In the genomic region with DNA sequence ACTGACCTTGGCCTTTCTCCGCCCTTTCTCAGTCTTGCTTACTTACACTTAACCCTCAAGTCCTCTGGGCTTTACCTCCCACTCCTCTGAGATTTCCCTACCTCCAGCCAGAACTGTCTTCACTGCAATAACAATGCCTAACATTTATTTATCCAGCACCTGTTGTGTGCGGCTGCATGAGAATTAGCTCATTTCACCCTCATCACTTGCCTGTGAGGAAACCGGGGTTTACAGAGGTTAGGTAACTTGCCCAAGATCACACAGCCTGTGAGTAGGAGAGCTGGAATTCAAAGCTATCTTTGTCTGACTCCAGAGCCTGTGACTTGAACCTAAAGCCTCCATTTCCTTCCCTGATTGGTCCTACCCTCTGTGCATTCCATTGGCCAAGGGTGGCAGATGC, we compare ENCODE assay signal across 15 cellular contexts. TPM values are rescaled to one million over a fixed set of nuclear protein-coding genes. Genes with fewer than 3 reads are reported as not detected.
A peak's percentile ranks its signal among the peaks of the same experiment; 100 is the strongest.
DNase-seq lines count a peak whose midpoint lies in the region; ATAC-seq, FAIRE-seq and TF ChIP-seq lines count a peak whose summit lies in the region.
"Had no signal": no experiment of that assay in that cellular context is flagged by ENCODE, and none has a peak within 500 bp of the region (broad histone marks: within the 10 kb centered on the region; RNA-seq: fewer than 3 reads in every experiment).

No MANE protein-coding gene starts in this region.

- H3K9me2 ChIP-seq in GM23338 (ENCODE audit: insufficient read depth): no peaks in the 10 kb centered on the region

- H3K4me1 Mint-ChIP-seq in CD4-positive, alpha-beta T cell (ENCODE audit: low read depth): peaks cover 56% of the 10 kb centered on the region
- H3K4me1 Mint-ChIP-seq in GM23338: peaks cover 19% of the 10 kb centered on the region
- peaks cover 49% of the 10 kb centered on the region for H3K4me1 Mint-ChIP-seq in brain
- H3K4me1 Mint-ChIP-seq in nephron progenitor cell: peaks cover 49% of the 10 kb centered on the region

- peaks cover 33% of the 10 kb centered on the region for H3F3A ChIP-seq in GM23338 (replicated peaks; ENCODE audit: low read depth)

- H3K79me2 ChIP-seq in GM23338 (replicated peaks; ENCODE audit: insufficient read depth): peaks cover 63% of the 10 kb centered on the region

- H3K27ac ChIP-seq in CD4-positive, alpha-beta T cell (ENCODE audit: low read depth, low read length): no peak overlapping the region
- H3K27ac ChIP-seq in GM23338 (ENCODE audit: low read depth): peak overlapping the region; percentile 17; the same call in 1 of the 2 replicates
- H3K27ac ChIP-seq: prostate gland had no signal

- H3K4me2 ChIP-seq in GM23338: no peak overlapping the region

- no peak overlapping the region for H3K27ac Mint-ChIP-seq in CD4-positive, alpha-beta T cell
- H3K27ac Mint-ChIP-seq in GM23338 (no peak overlapping the region), brain (peak overlapping the region; percentile 10 to 82 (median 26)), nephron progenitor cell (peak overlapping the region; percentile 98)

- intact Hi-C loops in CD4-positive, alpha-beta T cell (cut with DNase I, micrococcal nuclease): no loop called here

- FAIRE-seq in frontal cortex (lab: Jason Lieb, UNC): no peak

- H3K4me1 ChIP-seq in GM23338 (ENCODE audit: insufficient read depth): peaks cover 17% of the 10 kb centered on the region

- peaks cover 32% of the 10 kb centered on the region for H4K20me1 ChIP-seq in GM23338 (replicated peaks; ENCODE audit: insufficient read depth)

- H3K36me3 ChIP-seq in GM23338 (ENCODE audit: insufficient read depth): peaks cover 36% of the 10 kb centered on the region
- H3K36me3 ChIP-seq: prostate gland had no signal

- H3K27me3 Mint-ChIP-seq in CD4-positive, alpha-beta T cell: no peaks in the 10 kb centered on the region
- H3K27me3 Mint-ChIP-seq in GM23338 (ENCODE audit: insufficient read depth, low read depth, poor library complexity) (peaks cover 6% of the 10 kb centered on the region), brain (peaks cover 4% of the 10 kb centered on the region), nephron progenitor cell (ENCODE audit: low read depth, poor library complexity) (peaks cover 2% of the 10 kb centered on the region)

- H3K36me3 Mint-ChIP-seq in CD4-positive, alpha-beta T cell (ENCODE audit: low read depth): peaks cover 47% of the 10 kb centered on the region
- H3K36me3 Mint-ChIP-seq in GM23338 (ENCODE audit: low read depth): peaks cover 23% of the 10 kb centered on the region
- H3K36me3 Mint-ChIP-seq in brain: peaks cover 13% of the 10 kb centered on the region
- H3K36me3 Mint-ChIP-seq in nephron progenitor cell (ENCODE audit: low read depth): peaks cover 11% of the 10 kb centered on the region

- H3K9me3 ChIP-seq in CD4-positive, alpha-beta T cell (ENCODE audit: control insufficient read depth, low read length): no peaks in the 10 kb centered on the region
- H3K9me3 ChIP-seq: prostate gland had no signal

- no peak for ATAC-seq in CD4-positive, alpha-beta T cell (ENCODE audit: poor library complexity)
- no peak for ATAC-seq in GM23338
- ATAC-seq in GM18517 (IDR thresholded peaks at IDR 0.05; ENCODE audit: unreplicated experiment): no peak

- no peak overlapping the region for H3K4me3 ChIP-seq in GM23338
- H3K4me3 ChIP-seq: prostate gland had no signal

- no peak for TF ChIP-seq CTCF in CD4-positive, alpha-beta T cell (IDR thresholded peaks at IDR 0.05)
- no peak for TF ChIP-seq CTCF in GM23338 (conservative IDR thresholded peaks at IDR 0.05; ENCODE audit: low read depth in 2 of 2)
- no peak for TF ChIP-seq CTCF in brain (conservative IDR thresholded peaks at IDR 0.05)
- TF ChIP-seq CTCF in nephron progenitor cell (IDR thresholded peaks at IDR 0.05): no peak

- H3K27me3 ChIP-seq in CD4-positive, alpha-beta T cell (ENCODE audit: control insufficient read depth, insufficient read depth, low read length): no peaks in the 10 kb centered on the region
- no peaks in the 10 kb centered on the region for H3K27me3 ChIP-seq in GM23338 (ENCODE audit: insufficient read depth)

- H3K9me3 Mint-ChIP-seq in CD4-positive, alpha-beta T cell: no peaks in the 10 kb centered on the region
- H3K9me3 Mint-ChIP-seq in GM23338 (no peaks in the 10 kb centered on the region), brain (no peaks in the 10 kb centered on the region), nephron progenitor cell (no peaks in the 10 kb centered on the region)
- H3K9me3 Mint-ChIP-seq: CD14-positive monocyte had no signal

- DNase-seq in CD4-positive, alpha-beta T cell: no peak
- DNase-seq in GM23338 (ENCODE audit: low spot score) (no peak), nephron progenitor cell (no peak), frontal cortex (ENCODE audit: low spot score in 2 of 2) (no peak), NCI-H345 treated with DMSO at 0.1 percent for 48 hours (lab: John Stamatoyannopoulos, UW; ENCODE audit: unreplicated experiment) (no peak)
- no peak for DNase-seq in activated CD4-positive, CD25-positive, alpha-beta regulatory T cell (lab: John Stamatoyannopoulos, UW)
- DNase-seq: activated effector memory CD4-positive, alpha-beta T cell treated with Interleukin-2 at 50 U/mL for 16 hours; H7; MM.1S; NK-92 treated with Interleukin-12 subunit alpha and Interleukin-12 subunit beta, amount 100 ng/mL, for 24 hours; SHP77 treated with DMSO at 0.1 percent for 48 hours had no signal

- peak overlapping the region; percentile 92 for H3K4me3 Mint-ChIP-seq in CD4-positive, alpha-beta T cell
- no peak overlapping the region for H3K4me3 Mint-ChIP-seq in GM23338
- H3K4me3 Mint-ChIP-seq in brain: peak overlapping the region; percentile 14 to 89 (median 76)
- H3K4me3 Mint-ChIP-seq in nephron progenitor cell: peak overlapping the region; percentile 44
- H3K4me3 Mint-ChIP-seq: CD14-positive monocyte had no signal

- POLR2A ChIA-PET in CD4-positive, alpha-beta T cell (lab: Charles Lee): no interaction called here

- H2AFZ ChIP-seq in GM23338: no peak overlapping the region

- CTCF ChIA-PET in CD4-positive, alpha-beta T cell (lab: Charles Lee): interaction anchor here (1.8 kb wide), 1 partner anchor 146 kb away, joined by 3 read pairs; no protein-coding TSS in a partner anchor

TF ChIP-seq in GM23338, 12 proteins besides CTCF, POLR2A, EP300 and RAD21 (continues in another document):
- TF ChIP-seq JUNB (IDR thresholded peaks at IDR 0.05; ENCODE audit: unreplicated experiment): no peak
- TF ChIP-seq, protein P1, sequence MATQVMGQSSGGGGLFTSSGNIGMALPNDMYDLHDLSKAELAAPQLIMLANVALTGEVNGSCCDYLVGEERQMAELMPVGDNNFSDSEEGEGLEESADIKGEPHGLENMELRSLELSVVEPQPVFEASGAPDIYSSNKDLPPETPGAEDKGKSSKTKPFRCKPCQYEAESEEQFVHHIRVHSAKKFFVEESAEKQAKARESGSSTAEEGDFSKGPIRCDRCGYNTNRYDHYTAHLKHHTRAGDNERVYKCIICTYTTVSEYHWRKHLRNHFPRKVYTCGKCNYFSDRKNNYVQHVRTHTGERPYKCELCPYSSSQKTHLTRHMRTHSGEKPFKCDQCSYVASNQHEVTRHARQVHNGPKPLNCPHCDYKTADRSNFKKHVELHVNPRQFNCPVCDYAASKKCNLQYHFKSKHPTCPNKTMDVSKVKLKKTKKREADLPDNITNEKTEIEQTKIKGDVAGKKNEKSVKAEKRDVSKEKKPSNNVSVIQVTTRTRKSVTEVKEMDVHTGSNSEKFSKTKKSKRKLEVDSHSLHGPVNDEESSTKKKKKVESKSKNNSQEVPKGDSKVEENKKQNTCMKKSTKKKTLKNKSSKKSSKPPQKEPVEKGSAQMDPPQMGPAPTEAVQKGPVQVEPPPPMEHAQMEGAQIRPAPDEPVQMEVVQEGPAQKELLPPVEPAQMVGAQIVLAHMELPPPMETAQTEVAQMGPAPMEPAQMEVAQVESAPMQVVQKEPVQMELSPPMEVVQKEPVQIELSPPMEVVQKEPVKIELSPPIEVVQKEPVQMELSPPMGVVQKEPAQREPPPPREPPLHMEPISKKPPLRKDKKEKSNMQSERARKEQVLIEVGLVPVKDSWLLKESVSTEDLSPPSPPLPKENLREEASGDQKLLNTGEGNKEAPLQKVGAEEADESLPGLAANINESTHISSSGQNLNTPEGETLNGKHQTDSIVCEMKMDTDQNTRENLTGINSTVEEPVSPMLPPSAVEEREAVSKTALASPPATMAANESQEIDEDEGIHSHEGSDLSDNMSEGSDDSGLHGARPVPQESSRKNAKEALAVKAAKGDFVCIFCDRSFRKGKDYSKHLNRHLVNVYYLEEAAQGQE (IDR thresholded peaks at IDR 0.05; ENCODE audit: unreplicated experiment): no peak
- TF ChIP-seq ZNF331 (CRISPR knock-in tag; IDR thresholded peaks at IDR 0.05; ENCODE audit: low read depth): no peak
- TF ChIP-seq STAT1 (IDR thresholded peaks at IDR 0.05; ENCODE audit: unreplicated experiment): no peak
- no peak for TF ChIP-seq NANOG (IDR thresholded peaks at IDR 0.05; ENCODE audit: borderline replicate concordance)
- TF ChIP-seq ZNF114 (CRISPR knock-in tag; IDR thresholded peaks at IDR 0.05): no peak
- TF ChIP-seq POLR2AphosphoS5 (IDR thresholded peaks at IDR 0.05; ENCODE audit: low read depth): no peak
- TF ChIP-seq EZH2phosphoT487 (IDR thresholded peaks at IDR 0.05; ENCODE audit: unreplicated experiment): no peak
- no peak for TF ChIP-seq ETS1 (IDR thresholded peaks at IDR 0.05)

RNA-seq across cellular contexts. Expression of gene POFUT1, which starts 2.5 kb away (rescaled TPM):
- total RNA-seq in CD4-positive, alpha-beta T cell: 1 to 10 TPM; 7.5 to 8.8 TPM
- 34.0 and 34.8 TPM in 2 replicates for total RNA-seq in GM23338 (2014; rRNA removed; shearing (Covaris generic))
- polyA plus RNA-seq in GM23338 (2016; fragmentation: Nextera tagmentation; extraction: Ambion mirVana) (9.3 and 10.3 TPM in 2 replicates), brain (ENCODE audit: insufficient read depth, low read depth, low replicate concordance) (20.6 TPM)
- total RNA-seq in frontal cortex: 14.7 TPM

RNA-seq across cellular contexts. Expression of gene PLAGL2, which starts 2.7 kb away (rescaled TPM):
- total RNA-seq in CD4-positive, alpha-beta T cell: 10 to 100 TPM; 15.6 to 16.9 TPM
- total RNA-seq in GM23338 (2014; rRNA removed; shearing (Covaris generic)): 28.2 and 32.0 TPM in 2 replicates
- polyA plus RNA-seq in GM23338 (2016; fragmentation: Nextera tagmentation; extraction: Ambion mirVana): 13.2 and 14.1 TPM in 2 replicates
- 4.6 TPM for polyA plus RNA-seq in brain (ENCODE audit: insufficient read depth, low read depth, low replicate concordance)
- total RNA-seq in frontal cortex: 1.2 TPM

Comparison
In these comparisons a context has a peak if more than half of its experiments do, and no peak if none do; other contexts are left out.
1. H3K27ac Mint-ChIP-seq: peak in brain (5 of 5) and nephron progenitor cell (single experiment); none in CD4-positive, alpha-beta T cell (single experiment) and GM23338 (single experiment).